Comparison of ENCODE assay signal across 18 cellular contexts in the genomic region with DNA sequence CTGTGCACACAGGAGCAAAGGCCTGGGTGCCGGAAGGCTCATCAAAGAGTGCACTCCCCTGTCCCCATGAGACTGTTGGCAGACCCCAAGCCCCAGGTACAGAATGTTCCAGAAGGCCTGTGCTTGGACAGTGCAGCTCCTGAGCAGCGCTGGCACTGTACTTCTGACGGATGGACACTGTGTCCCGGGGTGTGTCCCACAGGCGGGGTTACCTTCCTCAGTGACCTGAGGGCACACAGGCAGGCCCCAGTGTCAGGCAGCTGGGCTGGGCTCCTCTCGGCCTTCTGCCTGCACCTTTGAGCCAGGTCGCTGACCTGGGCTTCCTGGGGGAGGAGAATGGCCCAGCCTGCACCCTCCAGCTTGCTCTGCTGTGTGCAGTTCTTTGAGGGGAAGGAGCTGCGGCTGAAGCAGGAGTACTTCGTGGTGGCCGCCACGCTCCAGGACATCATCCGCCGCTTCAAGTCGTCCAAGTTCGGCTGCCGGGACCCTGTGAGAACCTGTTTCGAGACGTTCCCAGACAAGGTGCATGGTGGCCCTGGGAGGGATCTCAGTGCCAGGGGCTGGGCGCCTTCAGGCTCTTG. TPM values are rescaled to one million over a fixed set of nuclear protein-coding genes. Genes with fewer than 3 reads are reported as not detected.
DNase-seq lines count a peak whose midpoint lies in the region; ATAC-seq, FAIRE-seq and TF ChIP-seq lines count a peak whose summit lies in the region.
"Had no signal": no experiment of that assay in that cellular context is flagged by ENCODE, and none has a peak within 500 bp of the region (broad histone marks: within the 10 kb centered on the region; RNA-seq: fewer than 3 reads in every experiment).

No MANE protein-coding gene starts in this region.

- no peak overlapping the region for H3K4me2 ChIP-seq in HepG2 (ENCODE audit: low read depth, low read length)
- H3K4me2 ChIP-seq: BLaER1 had no signal

- no peak overlapping the region for H2AFZ ChIP-seq in HepG2 (ENCODE audit: low read length)

- WGBS in HepG2 (ENCODE audit: low lambda C conversion rate): 96% methylated on average over 14 of the region's 19 CpGs
- 90 to 96% (median 93%) methylated on average over 5 to 19 of the region's 19 CpGs for WGBS in stomach, 5 donors

- H3K27ac ChIP-seq in RWPE1: peak overlapping the region; percentile 9
- H3K27ac ChIP-seq in HepG2 (ENCODE audit: extremely low read length, insufficient read depth, low read length): no peak overlapping the region
- H3K27ac ChIP-seq in stomach: no peak overlapping the region
- H3K27ac ChIP-seq: BLaER1 had no signal

- DNase-seq in RWPE1 (ENCODE audit: low spot score) (no peak), chondrocyte (ENCODE audit: low spot score) (peak; percentile 75), HepG2 (ENCODE audit: low spot score) (no peak), stomach (peak; percentile 23)
- DNase-seq in effector CD4-positive, alpha-beta T cell: no peak
- DNase-seq: DMS 273 treated with DMSO at 0.1 percent for 48 hours, GF-D8, hippocampal formation, NCI-H1417 treated with DMSO at 0.1 percent for 48 hours, SW 1271 had no signal

- no peak for TF ChIP-seq RAD21 in HepG2 (CRISPR knock-in tag; IDR thresholded peaks at IDR 0.05)

- H3K27ac Mint-ChIP-seq in chondrocyte (ENCODE audit: unreplicated experiment): no peak overlapping the region
- H3K27ac Mint-ChIP-seq: activated naive CD4-positive, alpha-beta T cell treated with anti-CD3 and anti-CD28 coated beads, Interleukin-2, amount 50 U/mL, for 24 hours; progenitor cell of endocrine pancreas had no signal

- H3K27me3 ChIP-seq in HepG2 (ENCODE audit: control insufficient read depth in 1 of 2, insufficient read depth in 2 of 2, low read length in 2 of 2) (no peaks in the 10 kb centered on the region), stomach (no peaks in the 10 kb centered on the region)
- H3K27me3 ChIP-seq: BLaER1 had no signal

- H4K20me1 ChIP-seq in HepG2 (ENCODE audit: insufficient read depth, low read length): no peaks in the 10 kb centered on the region

- CTCF ChIA-PET in RWPE1 (lab: Yijun Ruan, JAX) (no interaction called here), HepG2 (lab: Yijun Ruan, JAX; ENCODE audit: low intra/inter-chr PET ratio, low total read pairs) (no interaction called here)

- H3K36me3 ChIP-seq in HepG2 (replicated peaks in 1 of 2; ENCODE audit: control insufficient read depth in 1 of 2, insufficient read depth in 2 of 2, low read length in 2 of 2) (peaks cover 62 to 87% of the 10 kb centered on the region in 2 experiments; a peak in 4 of 5 replicates), stomach (peaks cover 63 to 100% (median 100%) of the 10 kb centered on the region in 4 donors)

- TF ChIP-seq EP300 in HepG2 (IDR thresholded peaks at IDR 0.05; ENCODE audit: low read depth in 2 of 2, low read length in 2 of 2): no peak
- no peak for TF ChIP-seq EP300 in HepG2 (CRISPR knock-in tag; IDR thresholded peaks at IDR 0.05; ENCODE audit: borderline replicate concordance)
- TF ChIP-seq EP300 in stomach (IDR thresholded peaks at IDR 0.05): no peak

- H3K9me3 Mint-ChIP-seq in chondrocyte (ENCODE audit: low read depth): no peaks in the 10 kb centered on the region
- H3K9me3 Mint-ChIP-seq: activated naive CD4-positive, alpha-beta T cell treated with anti-CD3 and anti-CD28 coated beads, Interleukin-2, amount 50 U/mL, for 24 hours had no signal

- H3K9ac ChIP-seq in HepG2 (ENCODE audit: insufficient read depth, low read depth, low read length): no peak overlapping the region
- H3K9ac ChIP-seq: BLaER1 had no signal

- BruUV-seq in HepG2 (replicated peaks; lab: Mats Ljungman, UMichigan): no TSS peak

- H3K4me3 ChIP-seq in HepG2 (replicated peaks in 1 of 3; ENCODE audit: insufficient read depth in 1 of 3, low read depth in 2 of 3, low read length in 3 of 3): no peak overlapping the region
- no peak overlapping the region for H3K4me3 ChIP-seq in stomach
- H3K4me3 ChIP-seq: BLaER1, HAP-1 had no signal

- H3K79me2 ChIP-seq in HepG2 (ENCODE audit: insufficient read depth, low read length): no peaks in the 10 kb centered on the region

- TF ChIP-seq CTCF in RWPE1 (conservative IDR thresholded peaks at IDR 0.05; ENCODE audit: low read depth): no peak
- TF ChIP-seq CTCF in chondrocyte (IDR thresholded peaks at IDR 0.05): no peak
- no peak for TF ChIP-seq CTCF in HepG2 (CRISPR knock-in tag; IDR thresholded peaks at IDR 0.05)
- no peak for TF ChIP-seq CTCF in stomach (IDR thresholded peaks at IDR 0.05)

- intact Hi-C loops in HepG2 (cut with micrococcal nuclease; ENCODE audit: unreplicated experiment) (no loop called here), stomach (cut with DNase I; ENCODE audit: low total_unique reads) (no loop called here)

- peaks cover 31% of the 10 kb centered on the region for H3K36me3 Mint-ChIP-seq in chondrocyte (ENCODE audit: low read depth)

- no peak for TF ChIP-seq POLR2A in HepG2 (IDR thresholded peaks at IDR 0.05; ENCODE audit: insufficient read depth in 1 of 2, low read depth in 2 of 2, low read length in 2 of 2)
- no peak for TF ChIP-seq POLR2A in stomach (IDR thresholded peaks at IDR 0.05)

- POLR2A ChIA-PET in RWPE1 (lab: Yijun Ruan, JAX; ENCODE audit: low non-redundant PET): no interaction called here
- POLR2A ChIA-PET in HepG2 (lab: Yijun Ruan, JAX): no interaction called here

- H3K4me1 ChIP-seq in HepG2 (ENCODE audit: insufficient read depth, low read length) (no peaks in the 10 kb centered on the region), stomach (peaks cover 0 to 10% (median 3%) of the 10 kb centered on the region in 4 donors)
- H3K4me1 ChIP-seq: HAP-1 had no signal

- in situ Hi-C loops in HepG2 (cut with HindIII; ENCODE audit: extremely low pct_ligation_motif_present, low pct_unique_long_range_greater_than_20kb): no loop called here

- FAIRE-seq in HepG2 (lab: Jason Lieb, UNC): no peak
- FAIRE-seq: bronchial epithelial cell, RCC 7860 had no signal

- H3K9me3 ChIP-seq in HepG2 (ENCODE audit: low read length): no peaks in the 10 kb centered on the region
- H3K9me3 ChIP-seq in stomach: no peaks in the 10 kb centered on the region
- H3K9me3 ChIP-seq: BLaER1, HAP-1 had no signal

- no peaks in the 10 kb centered on the region for H3K4me1 Mint-ChIP-seq in chondrocyte (ENCODE audit: low read depth)
- H3K4me1 Mint-ChIP-seq: activated naive CD4-positive, alpha-beta T cell treated with anti-CD3 and anti-CD28 coated beads, Interleukin-2, amount 50 U/mL, for 24 hours had no signal

- no peaks in the 10 kb centered on the region for H3K27me3 Mint-ChIP-seq in chondrocyte (ENCODE audit: low read depth)
- H3K27me3 Mint-ChIP-seq: activated naive CD4-positive, alpha-beta T cell treated with anti-CD3 and anti-CD28 coated beads, Interleukin-2, amount 50 U/mL, for 24 hours; progenitor cell of endocrine pancreas had no signal

- H3K4me3 Mint-ChIP-seq in chondrocyte (ENCODE audit: unreplicated experiment): no peak overlapping the region
- H3K4me3 Mint-ChIP-seq: activated naive CD4-positive, alpha-beta T cell treated with anti-CD3 and anti-CD28 coated beads, Interleukin-2, amount 50 U/mL, for 24 hours had no signal

- ATAC-seq in HepG2 (no peak), GM18520 (IDR thresholded peaks at IDR 0.05; ENCODE audit: unreplicated experiment) (no peak), HG03280 (IDR thresholded peaks at IDR 0.05; ENCODE audit: unreplicated experiment) (no peak)

TF ChIP-seq in HepG2, 621 proteins besides CTCF, POLR2A, EP300 and RAD21 (continues in another document):
- 0 out of 2 replicates have a peak, but pooled peaks have one; percentile 30 for TF ChIP-seq MTA1 (CRISPR knock-in tag; IDR thresholded peaks at IDR 0.05; ENCODE audit: borderline replicate concordance)
- 0 out of 2 replicates have a peak, but pooled peaks have one; percentile 16 for TF ChIP-seq ZFY (CRISPR knock-in tag; IDR thresholded peaks at IDR 0.05)
- no peak for TF ChIP-seq MIXL1 (CRISPR knock-in tag; IDR thresholded peaks at IDR 0.05)
- no peak for TF ChIP-seq ZNF589 (CRISPR knock-in tag; conservative IDR thresholded peaks at IDR 0.05)

RNA-seq across cellular contexts. Expression of a gene that starts 30.1 kb away (rescaled TPM):
- 130 to 171 TPM (median 170 TPM) in 3 replicates for total RNA-seq in chondrocyte
- total RNA-seq in HepG2 (2016; rRNA removed; fragmentation: Illumina TruSeq; extraction: Trizol): 82.0 and 86.3 TPM in 2 replicates
- 5.4 and 6.5 TPM in 2 replicates for total RNA-seq in HepG2 (2016; cell fraction: cytosol; rRNA removed; fragmentation: Illumina TruSeq; extraction: Trizol; ENCODE audit: low read depth)
- 69.1 and 89.6 TPM in 2 replicates for total RNA-seq in HepG2 (2016; cell fraction: insoluble cytoplasmic fraction; rRNA removed; fragmentation: Illumina TruSeq; extraction: Trizol)
- total RNA-seq in HepG2 (2016; cell fraction: membrane; rRNA removed; fragmentation: Illumina TruSeq; extraction: Trizol): 18.0 and 19.5 TPM in 2 replicates
- total RNA-seq in HepG2 (2016; cell fraction: nucleus; rRNA removed; fragmentation: Illumina TruSeq; extraction: Trizol): 59.8 and 63.0 TPM in 2 replicates
- polyA plus RNA-seq in HepG2 (2011; rRNA removed): 24.2 and 37.5 TPM in 2 replicates
- 24.4 and 27.4 TPM in 2 replicates for polyA plus RNA-seq in HepG2 (2011; cell fraction: cytosol; rRNA removed)
- 111 and 112 TPM in 2 replicates for polyA plus RNA-seq in HepG2 (2011; cell fraction: nucleus; rRNA removed)
- 26.9 and 46.5 TPM in 2 replicates for polyA plus RNA-seq in HepG2 (2012)
- polyA plus RNA-seq in HepG2 (2016; cell fraction: cytosol; fragmentation: Illumina TruSeq; extraction: Trizol; ENCODE audit: low read depth): 3.5 TPM in 2 replicates
- polyA plus RNA-seq in HepG2 (2016; cell fraction: insoluble cytoplasmic fraction; fragmentation: Illumina TruSeq; extraction: Trizol; ENCODE audit: low read depth): 45.7 and 58.6 TPM in 2 replicates
- 7.2 and 9.8 TPM in 2 replicates for polyA plus RNA-seq in HepG2 (2016; cell fraction: membrane; fragmentation: Illumina TruSeq; extraction: Trizol; ENCODE audit: low read depth)
- 79.7 and 85.5 TPM in 2 replicates for polyA plus RNA-seq in HepG2 (2016; cell fraction: nucleus; fragmentation: Illumina TruSeq; extraction: Trizol; ENCODE audit: insufficient read depth, low read depth)
- polyA minus RNA-seq in HepG2 (2011; rRNA and poly(A)+ RNA removed; ENCODE audit: low replicate concordance): 26.5 and 80.5 TPM in 2 replicates
- 36.1 and 38.1 TPM in 2 replicates for polyA minus RNA-seq in HepG2 (2011; cell fraction: cytosol; rRNA and poly(A)+ RNA removed)
- polyA minus RNA-seq in HepG2 (2011; cell fraction: nucleus; rRNA and poly(A)+ RNA removed): 27.9 and 31.3 TPM in 2 replicates
- 100 to 1,000 TPM in 2 of 5 donors, 10 to 100 TPM in 3; 34.4 to 116 (median 78.8) TPM for total RNA-seq in stomach
- 10 to 100 TPM; 23.1 to 34.0 (median 28.8) TPM for polyA plus RNA-seq in stomach

Comparison
In these comparisons a context has a peak if more than half of its experiments do, and no peak if none do; other contexts are left out.
1. DNase-seq: peak in chondrocyte (single experiment) and stomach (single experiment); none in RWPE1 (single experiment), HepG2 (single experiment) and effector CD4-positive, alpha-beta T cell (single experiment).